In the genomic region with DNA sequence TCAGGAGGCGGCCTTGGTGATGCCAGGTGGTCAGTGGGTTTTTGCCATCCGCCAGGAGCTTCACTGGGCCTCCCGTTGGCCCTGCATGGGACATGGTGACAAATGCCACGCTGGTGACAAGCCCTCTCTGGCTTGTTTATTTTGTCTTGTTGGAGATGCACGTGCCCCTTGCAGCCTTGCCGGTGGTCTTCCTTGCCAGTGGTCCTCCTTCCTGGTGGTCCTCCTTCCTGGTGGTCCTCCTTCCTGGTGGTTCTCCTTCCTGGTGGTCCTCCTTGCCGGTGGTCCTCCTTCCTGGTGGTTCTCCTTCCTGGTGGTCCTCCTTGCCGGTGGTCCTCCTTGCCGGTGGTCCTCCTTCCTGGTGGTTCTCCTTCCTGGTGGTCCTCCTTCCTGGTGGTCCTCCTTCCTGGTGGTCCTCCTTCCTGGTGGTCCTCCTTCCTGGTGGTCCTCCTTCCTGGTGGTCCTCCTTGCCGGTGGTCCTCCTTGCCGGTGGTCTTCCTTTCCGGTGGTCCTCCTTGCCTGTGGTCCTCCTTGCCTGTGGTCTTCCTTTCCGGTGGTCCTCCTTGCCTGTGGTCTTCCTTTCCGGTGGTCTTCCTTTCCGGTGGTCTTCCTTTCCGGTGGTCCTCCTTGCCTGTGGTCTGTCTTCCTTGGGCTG, we compare ENCODE assay signal across 11 cellular contexts. TPM values are rescaled to one million over a fixed set of nuclear protein-coding genes. Genes with fewer than 3 reads are reported as not detected.
A peak's percentile ranks its signal among the peaks of the same experiment; 100 is the strongest.
DNase-seq lines count a peak whose midpoint lies in the region; ATAC-seq, FAIRE-seq and TF ChIP-seq lines count a peak whose summit lies in the region.
"Not testable (repeated sequence)": the region's sequence is repeated elsewhere in the genome, so short reads cannot be mapped to it uniquely, and the experiment has no call there.
"Had no signal": no experiment of that assay in that cellular context is flagged by ENCODE, and none has a peak within 500 bp of the region (broad histone marks: within the 10 kb centered on the region; RNA-seq: fewer than 3 reads in every experiment).

No MANE protein-coding gene starts in this region.

- not testable (repeated sequence) for TF ChIP-seq RAD21 in HepG2 (CRISPR knock-in tag; IDR thresholded peaks at IDR 0.05)

- POLR2A ChIA-PET in PC-3 (lab: Charles Lee; ENCODE audit: unreplicated experiment); HepG2 (lab: Yijun Ruan, JAX): not testable (repeated sequence)
- POLR2A ChIA-PET in RWPE1 (lab: Yijun Ruan, JAX; ENCODE audit: low non-redundant PET): interaction anchor here (0.6 kb wide), 1 partner anchor 89 kb away, joined by 3 read pairs; no protein-coding TSS in a partner anchor

- in situ Hi-C loops in HepG2 (cut with HindIII; ENCODE audit: extremely low pct_ligation_motif_present, low pct_unique_long_range_greater_than_20kb): not testable (repeated sequence)

- H3K4me3 ChIP-seq in BLaER1 treated with 17β-estradiol and CSF1 and Interleukin-3, amounts not matched to agents 10 nM and 100 nM; PC-3 (ENCODE audit: low read length); dorsolateral prefrontal cortex; HepG2 (replicated peaks in 1 of 3; ENCODE audit: insufficient read depth in 1 of 3, low read depth in 2 of 3, low read length in 3 of 3): not testable (repeated sequence)

- not testable (repeated sequence) for TF ChIP-seq CTCF in PC-3 (conservative IDR thresholded peaks at IDR 0.05; ENCODE audit: low read depth, low read length); RWPE1 (conservative IDR thresholded peaks at IDR 0.05; ENCODE audit: low read depth); dorsolateral prefrontal cortex (IDR thresholded peaks at IDR 0.05 in 54 of 56, conservative IDR thresholded peaks at IDR 0.05 in 2 of 56; ENCODE audit: low read depth in 1 of 56, partially characterized antibody in 56 of 56); HepG2 (CRISPR knock-in tag; IDR thresholded peaks at IDR 0.05); osteocyte (IDR thresholded peaks at IDR 0.05)

- not testable (repeated sequence) for H3K36me3 Mint-ChIP-seq in osteocyte (ENCODE audit: unreplicated experiment)

- H3K27ac ChIP-seq in BLaER1 treated with 17β-estradiol and CSF1 and Interleukin-3, amounts not matched to agents 10 nM and 100 nM; PC-3 (ENCODE audit: low read length); HepG2 (ENCODE audit: extremely low read length, insufficient read depth, low read length): not testable (repeated sequence)
- H3K27ac ChIP-seq in RWPE1 (peak overlapping the region; percentile 98; the same call in 1 of the 2 replicates), angular gyrus (ENCODE audit: low read depth, low read length) (peak overlapping the region; percentile 55), dorsolateral prefrontal cortex (peak overlapping the region in 42 of 59 donors; percentile 36 to 87 (median 72)), temporal lobe (ENCODE audit: low read depth, low read length) (peak overlapping the region; percentile 72)

- not testable (repeated sequence) for ATAC-seq in PC-3, HepG2

- not testable (repeated sequence) for H3F3A ChIP-seq in PC-3 (ENCODE audit: low read length, unreplicated experiment)

- not testable (repeated sequence) for BruUV-seq in PC-3 (replicated peaks; lab: Mats Ljungman, UMichigan); HepG2 (replicated peaks; lab: Mats Ljungman, UMichigan)

- H3K27me3 Mint-ChIP-seq in osteocyte (ENCODE audit: unreplicated experiment): not testable (repeated sequence)

- TF ChIP-seq EP300 in HepG2 (IDR thresholded peaks at IDR 0.05; ENCODE audit: low read depth in 2 of 2, low read length in 2 of 2); HepG2 (CRISPR knock-in tag; IDR thresholded peaks at IDR 0.05; ENCODE audit: borderline replicate concordance): not testable (repeated sequence)

- CTCF ChIA-PET in PC-3 (lab: Charles Lee): interaction anchor here (1.0 to 1.7 kb wide), 2 partner anchors 21 to 97 kb away, joined by 5 read pairs; a partner anchor contains a TSS
- CTCF ChIA-PET in RWPE1 (lab: Yijun Ruan, JAX); HepG2 (lab: Yijun Ruan, JAX; ENCODE audit: low intra/inter-chr PET ratio, low total read pairs): not testable (repeated sequence)

- not testable (repeated sequence) for H3K9me3 Mint-ChIP-seq in osteocyte (ENCODE audit: unreplicated experiment)

- H3K4me3 Mint-ChIP-seq in osteocyte (ENCODE audit: unreplicated experiment): not testable (repeated sequence)

- DNase-seq in PC-3; RWPE1 (ENCODE audit: low spot score); dorsolateral prefrontal cortex; HepG2 (ENCODE audit: low spot score); osteocyte (ENCODE audit: extremely low spot score, unreplicated experiment): not testable (repeated sequence)

- not testable (repeated sequence) for H2AFZ ChIP-seq in PC-3 (ENCODE audit: low read length); HepG2 (ENCODE audit: low read length)

- not testable (repeated sequence) for FAIRE-seq in HepG2 (lab: Jason Lieb, UNC)

- H3K27ac Mint-ChIP-seq in osteocyte (ENCODE audit: unreplicated experiment): peak overlapping the region; percentile 31

- not testable (repeated sequence) for H3K9ac ChIP-seq in BLaER1 treated with 17β-estradiol and CSF1 and Interleukin-3, amounts not matched to agents 10 nM and 100 nM; PC-3 (ENCODE audit: low read length); HepG2 (ENCODE audit: insufficient read depth, low read depth, low read length)

- not testable (repeated sequence) for H3K9me3 ChIP-seq in BLaER1 treated with 17β-estradiol and CSF1 and Interleukin-3, amounts not matched to agents 10 nM and 100 nM (replicated peaks in 1 of 11); PC-3 (ENCODE audit: low read length); HepG2 (ENCODE audit: low read length)

- TF ChIP-seq POLR2A in HepG2 (IDR thresholded peaks at IDR 0.05; ENCODE audit: insufficient read depth in 1 of 2, low read depth in 2 of 2, low read length in 2 of 2): not testable (repeated sequence)

- not testable (repeated sequence) for H3K9me2 ChIP-seq in PC-3 (replicated peaks; ENCODE audit: low read length)

- intact Hi-C loops in PC-3 (cut with micrococcal nuclease); HepG2 (cut with micrococcal nuclease; ENCODE audit: unreplicated experiment): not testable (repeated sequence)
- intact Hi-C loops in dorsolateral prefrontal cortex (cut with DNase I): loop anchor here in 1 of 2 donors (2.0 kb wide), 1 partner anchor 88 kb away; no protein-coding TSS in a partner anchor

- H3K27me3 ChIP-seq in BLaER1 treated with 17β-estradiol and CSF1 and Interleukin-3, amounts not matched to agents 10 nM and 100 nM: peaks cover 0 to 43% (median 13%) of the 10 kb centered on the region in 11 experiments; a peak in 17 of 22 replicates
- H3K27me3 ChIP-seq in PC-3 (ENCODE audit: low read length): not testable (repeated sequence)
- H3K27me3 ChIP-seq in dorsolateral prefrontal cortex (peaks cover 0 to 11% (median 0%) of the 10 kb centered on the region in 45 donors), HepG2 (ENCODE audit: control insufficient read depth in 1 of 2, insufficient read depth in 2 of 2, low read length in 2 of 2) (peaks cover 28 to 93% of the 10 kb centered on the region in 2 experiments; a peak in 4 of 5 replicates)

- peaks cover 23% of the 10 kb centered on the region for H3K4me1 Mint-ChIP-seq in osteocyte (ENCODE audit: unreplicated experiment)

- peaks cover 0 to 78% (median 9%) of the 10 kb centered on the region in 11 experiments; a peak in 12 of 22 replicates for H4K20me1 ChIP-seq in BLaER1 treated with 17β-estradiol and CSF1 and Interleukin-3, amounts not matched to agents 10 nM and 100 nM
- H4K20me1 ChIP-seq in PC-3 (ENCODE audit: low read length); HepG2 (ENCODE audit: insufficient read depth, low read length): not testable (repeated sequence)

- H3K4me1 ChIP-seq in BLaER1 treated with 17β-estradiol and CSF1 and Interleukin-3, amounts not matched to agents 10 nM and 100 nM: peaks cover 25 to 81% (median 76%) of the 10 kb centered on the region in 10 experiments
- peaks cover 27% of the 10 kb centered on the region for H3K4me1 ChIP-seq in PC-3 (ENCODE audit: insufficient read depth, low read length)
- H3K4me1 ChIP-seq in HepG2 (ENCODE audit: insufficient read depth, low read length): not testable (repeated sequence)

- not testable (repeated sequence) for H3K79me2 ChIP-seq in PC-3 (ENCODE audit: low read length); HepG2 (ENCODE audit: insufficient read depth, low read length)

- H3K36me3 ChIP-seq in BLaER1 treated with 17β-estradiol and CSF1 and Interleukin-3, amounts not matched to agents 10 nM and 100 nM; PC-3 (ENCODE audit: low read depth, low read length); HepG2 (replicated peaks in 1 of 2; ENCODE audit: control insufficient read depth in 1 of 2, insufficient read depth in 2 of 2, low read length in 2 of 2): not testable (repeated sequence)

- H3K4me2 ChIP-seq in BLaER1 treated with 17β-estradiol and CSF1 and Interleukin-3, amounts not matched to agents 10 nM and 100 nM: peak overlapping the region in 6 of 11 experiments; percentile 84 to 96 (median 89); a peak in 7 of 22 replicates
- peak overlapping the region; percentile 43; the same call in 1 of the 2 replicates for H3K4me2 ChIP-seq in PC-3 (ENCODE audit: low read length)
- H3K4me2 ChIP-seq in HepG2 (ENCODE audit: low read depth, low read length): not testable (repeated sequence)

- WGBS in HepG2 (ENCODE audit: low lambda C conversion rate): 40% methylated on average over 13 of the region's 16 CpGs

RNA-seq across cellular contexts. Expression of a gene that starts 16.9 kb away (rescaled TPM):
- total RNA-seq in PC-3 (2014; rRNA removed) (5.9 and 7.2 TPM in 2 replicates), dorsolateral prefrontal cortex (10 to 100 TPM; 15.5 to 43.3 (median 25.0) TPM), HepG2 (2016; rRNA removed; fragmentation: Illumina TruSeq; extraction: Trizol) (0.14 and 0.15 TPM in 2 replicates), osteocyte (11.7 and 12.6 TPM in 2 replicates), temporal lobe (9.1 TPM)
- total RNA-seq in HepG2 (2016; cell fraction: cytosol; rRNA removed; fragmentation: Illumina TruSeq; extraction: Trizol; ENCODE audit: low read depth): under 0.01 TPM in 1 of 2 replicates, not detected in the other
- 0.12 and 0.22 TPM in 2 replicates for total RNA-seq in HepG2 (2016; cell fraction: insoluble cytoplasmic fraction; rRNA removed; fragmentation: Illumina TruSeq; extraction: Trizol)
- 0.06 and 0.10 TPM in 2 replicates for total RNA-seq in HepG2 (2016; cell fraction: membrane; rRNA removed; fragmentation: Illumina TruSeq; extraction: Trizol)
- 0.19 and 0.22 TPM in 2 replicates for total RNA-seq in HepG2 (2016; cell fraction: nucleus; rRNA removed; fragmentation: Illumina TruSeq; extraction: Trizol)
- 0.67 and 1.3 TPM in 2 replicates for polyA plus RNA-seq in HepG2 (2011; rRNA removed)
- 0.32 and 0.78 TPM in 2 replicates for polyA plus RNA-seq in HepG2 (2011; cell fraction: cytosol; rRNA removed)
- polyA plus RNA-seq in HepG2 (2011; cell fraction: nucleus; rRNA removed): 6.0 and 6.1 TPM in 2 replicates
- 0.11 and 0.15 TPM in 2 replicates for polyA plus RNA-seq in HepG2 (2012)
- 0.05 TPM in 1 of 2 replicates, not detected in the other for polyA plus RNA-seq in HepG2 (2016; cell fraction: cytosol; fragmentation: Illumina TruSeq; extraction: Trizol; ENCODE audit: low read depth)
- polyA plus RNA-seq in HepG2 (2016; cell fraction: insoluble cytoplasmic fraction; fragmentation: Illumina TruSeq; extraction: Trizol; ENCODE audit: low read depth): 0.10 and 0.20 TPM in 2 replicates
- 0.07 TPM in 1 of 2 replicates, not detected in the other for polyA plus RNA-seq in HepG2 (2016; cell fraction: membrane; fragmentation: Illumina TruSeq; extraction: Trizol; ENCODE audit: low read depth)
- polyA plus RNA-seq in HepG2 (2016; cell fraction: nucleus; fragmentation: Illumina TruSeq; extraction: Trizol; ENCODE audit: insufficient read depth, low read depth): 0.37 and 0.83 TPM in 2 replicates
- 1.2 TPM in 1 of 2 replicates, not detected in the other for polyA minus RNA-seq in HepG2 (2011; rRNA and poly(A)+ RNA removed; ENCODE audit: low replicate concordance)
- 0.20 TPM in 1 of 2 replicates, not detected in the other for polyA minus RNA-seq in HepG2 (2011; cell fraction: cytosol; rRNA and poly(A)+ RNA removed)
- polyA minus RNA-seq in HepG2 (2011; cell fraction: nucleus; rRNA and poly(A)+ RNA removed): 0.90 and 1.2 TPM in 2 replicates
- total RNA-seq: A673, Daoy had no signal
- polyA plus RNA-seq: CD14-positive monocyte had no signal

RNA-seq across cellular contexts. Expression of a gene that starts 46.9 kb away (rescaled TPM):
- 97.8 and 100 TPM in 2 replicates for total RNA-seq in PC-3 (2014; rRNA removed)
- 10 to 100 TPM; 15.4 to 34.4 (median 24.5) TPM for total RNA-seq in dorsolateral prefrontal cortex
- 38.3 and 39.6 TPM in 2 replicates for total RNA-seq in HepG2 (2016; rRNA removed; fragmentation: Illumina TruSeq; extraction: Trizol)
- total RNA-seq in HepG2 (2016; cell fraction: cytosol; rRNA removed; fragmentation: Illumina TruSeq; extraction: Trizol; ENCODE audit: low read depth): 20.2 and 25.8 TPM in 2 replicates
- total RNA-seq in HepG2 (2016; cell fraction: insoluble cytoplasmic fraction; rRNA removed; fragmentation: Illumina TruSeq; extraction: Trizol): 37.8 and 38.9 TPM in 2 replicates
- total RNA-seq in HepG2 (2016; cell fraction: membrane; rRNA removed; fragmentation: Illumina TruSeq; extraction: Trizol): 53.4 and 59.7 TPM in 2 replicates
- 27.1 and 27.5 TPM in 2 replicates for total RNA-seq in HepG2 (2016; cell fraction: nucleus; rRNA removed; fragmentation: Illumina TruSeq; extraction: Trizol)
- 16.1 and 21.0 TPM in 2 replicates for polyA plus RNA-seq in HepG2 (2011; rRNA removed)
- 16.3 and 20.9 TPM in 2 replicates for polyA plus RNA-seq in HepG2 (2011; cell fraction: cytosol; rRNA removed)
- polyA plus RNA-seq in HepG2 (2011; cell fraction: nucleus; rRNA removed): 49.0 and 57.5 TPM in 2 replicates
- 13.3 and 14.5 TPM in 2 replicates for polyA plus RNA-seq in HepG2 (2012)
- polyA plus RNA-seq in HepG2 (2016; cell fraction: cytosol; fragmentation: Illumina TruSeq; extraction: Trizol; ENCODE audit: low read depth): 27.1 and 37.0 TPM in 2 replicates
- 36.5 and 40.8 TPM in 2 replicates for polyA plus RNA-seq in HepG2 (2016; cell fraction: insoluble cytoplasmic fraction; fragmentation: Illumina TruSeq; extraction: Trizol; ENCODE audit: low read depth)
- polyA plus RNA-seq in HepG2 (2016; cell fraction: membrane; fragmentation: Illumina TruSeq; extraction: Trizol; ENCODE audit: low read depth): 47.4 and 49.9 TPM in 2 replicates
- polyA plus RNA-seq in HepG2 (2016; cell fraction: nucleus; fragmentation: Illumina TruSeq; extraction: Trizol; ENCODE audit: insufficient read depth, low read depth): 44.7 and 46.3 TPM in 2 replicates
- polyA minus RNA-seq in HepG2 (2011; rRNA and poly(A)+ RNA removed; ENCODE audit: low replicate concordance): 15.3 and 46.5 TPM in 2 replicates
- polyA minus RNA-seq in HepG2 (2011; cell fraction: cytosol; rRNA and poly(A)+ RNA removed): 9.7 and 12.0 TPM in 2 replicates
- polyA minus RNA-seq in HepG2 (2011; cell fraction: nucleus; rRNA and poly(A)+ RNA removed): 18.4 and 20.1 TPM in 2 replicates
- total RNA-seq in osteocyte: 23.1 and 25.6 TPM in 2 replicates
- total RNA-seq in temporal lobe: 14.0 TPM
